Comparison of ENCODE assay signal across 21 cellular contexts in genomic region chr1:208188607-208189006, GRCh38. TPM values are rescaled to one million over a fixed set of nuclear protein-coding genes. Genes with fewer than 3 reads are reported as not detected.
"Had no signal": no experiment of that assay in that cellular context is flagged by ENCODE, and none has a peak within 500 bp of the region (broad histone marks: within the 10 kb centered on the region; RNA-seq: fewer than 3 reads in every experiment).

No MANE protein-coding gene starts in this region.

- H3K27me3 ChIP-seq: esophagus squamous epithelium, right lobe of liver, testis, tibial nerve had no signal

- H3K4me1 ChIP-seq: parathyroid adenoma, prostate gland, testis had no signal

- H3K9me3 ChIP-seq: esophagus squamous epithelium, prostate gland, right lobe of liver, testis, tibial nerve had no signal

- H3K79me2 ChIP-seq: parathyroid adenoma had no signal

- H3K27ac Mint-ChIP-seq: dendritic cell treated with granulocyte-macrophage colony-stimulating factor and Interleukin-4, amounts not matched to agents 40 ng/mL and 50 ng/mL, for 4 days; naive thymus-derived CD4-positive, alpha-beta T cell; nephron progenitor cell; stimulated activated effector memory CD8-positive, alpha-beta T cell treated with anti-CD3 and anti-CD28 coated beads, Interleukin-12 subunit alpha, Interleukin-12 subunit beta, amount 100 ng/mL, for 72 hours; stimulated activated naive CD8-positive, alpha-beta T cell treated with anti-CD3 and anti-CD28 coated beads, Interleukin-15, Interleukin-2, amounts not matched to agents 100 ng/mL and 50 ng/mL, for 24 hours had no signal

- DNase-seq: effector memory CD8-positive, alpha-beta T cell; esophagus squamous epithelium; foreskin fibroblast; hippocampal formation; left colon; left ventricle myocardium superior; mesenchymal stem cell; naive thymus-derived CD4-positive, alpha-beta T cell; nephron progenitor cell; retina; right lobe of liver; stimulated activated CD4-positive, alpha-beta T cell treated with anti-CD3 and anti-CD28 coated beads, Interleukin-4, amount 100 ng/mL, for 1 hour; stimulated activated CD8-positive, alpha-beta memory T cell treated with anti-CD3 and anti-CD28 coated beads, Interleukin-4, amount 100 ng/mL, for 48 hours; testis had no signal

- H3K36me3 Mint-ChIP-seq: naive thymus-derived CD4-positive, alpha-beta T cell; stimulated activated effector memory CD8-positive, alpha-beta T cell treated with anti-CD3 and anti-CD28 coated beads, Interleukin-12 subunit alpha, Interleukin-12 subunit beta, amount 100 ng/mL, for 72 hours had no signal

- H3K9ac ChIP-seq: parathyroid adenoma had no signal

- H3K27ac ChIP-seq: esophagus squamous epithelium, parathyroid adenoma, prostate gland, right lobe of liver, testis, tibial nerve had no signal

- H3K9me3 Mint-ChIP-seq: dendritic cell treated with granulocyte-macrophage colony-stimulating factor and Interleukin-4, amounts not matched to agents 40 ng/mL and 50 ng/mL, for 4 days; effector memory CD8-positive, alpha-beta T cell; naive thymus-derived CD4-positive, alpha-beta T cell; nephron progenitor cell; stimulated activated effector memory CD8-positive, alpha-beta T cell treated with anti-CD3 and anti-CD28 coated beads, Interleukin-12 subunit alpha, Interleukin-12 subunit beta, amount 100 ng/mL, for 72 hours; stimulated activated naive CD8-positive, alpha-beta T cell treated with anti-CD3 and anti-CD28 coated beads, Interleukin-15, Interleukin-2, amounts not matched to agents 100 ng/mL and 50 ng/mL, for 24 hours had no signal

- H3K36me3 ChIP-seq: prostate gland, right lobe of liver, tibial nerve had no signal

- ATAC-seq: effector memory CD8-positive, alpha-beta T cell; left colon; left ventricle myocardium superior; naive thymus-derived CD4-positive, alpha-beta T cell; right lobe of liver had no signal

- H2AFZ ChIP-seq: parathyroid adenoma had no signal

- H3K4me3 Mint-ChIP-seq: dendritic cell treated with granulocyte-macrophage colony-stimulating factor and Interleukin-4, amounts not matched to agents 40 ng/mL and 50 ng/mL, for 4 days; effector memory CD8-positive, alpha-beta T cell; naive thymus-derived CD4-positive, alpha-beta T cell; nephron progenitor cell; stimulated activated effector memory CD8-positive, alpha-beta T cell treated with anti-CD3 and anti-CD28 coated beads, Interleukin-12 subunit alpha, Interleukin-12 subunit beta, amount 100 ng/mL, for 72 hours; stimulated activated naive CD8-positive, alpha-beta T cell treated with anti-CD3 and anti-CD28 coated beads, Interleukin-15, Interleukin-2, amounts not matched to agents 100 ng/mL and 50 ng/mL, for 24 hours had no signal

- H3K4me3 ChIP-seq: esophagus squamous epithelium, lung, prostate gland, right lobe of liver, testis, tibial nerve had no signal

RNA-seq across cellular contexts. Expression of gene PLXNA2, which starts 55.6 kb away (rescaled TPM):
- polyA plus RNA-seq: naive thymus-derived CD4-positive, alpha-beta T cell had no signal
